Comparison of ENCODE assay signal across 13 cellular contexts in the genomic region with DNA sequence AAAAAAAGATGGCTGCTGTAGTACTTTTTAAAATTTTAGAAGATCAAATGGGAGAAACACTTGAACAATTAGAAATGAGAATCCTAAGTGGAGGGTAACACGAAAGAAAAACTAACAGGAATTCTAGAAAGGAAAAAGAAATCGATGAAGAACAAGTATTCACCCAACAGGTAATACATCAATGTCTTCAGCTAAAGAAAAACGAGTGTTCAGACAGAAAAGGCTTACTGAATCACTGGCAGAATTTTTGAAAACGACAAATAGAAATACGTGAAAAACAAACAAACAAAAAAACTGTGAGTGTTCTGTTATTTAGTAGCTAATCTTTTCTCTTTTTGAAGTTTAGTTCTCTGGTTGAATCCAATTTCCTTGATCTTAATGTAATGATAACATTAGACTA. TPM values are rescaled to one million over a fixed set of nuclear protein-coding genes. Genes with fewer than 3 reads are reported as not detected.
A peak's percentile ranks its signal among the peaks of the same experiment; 100 is the strongest.
DNase-seq lines count a peak whose midpoint lies in the region; ATAC-seq and TF ChIP-seq lines count a peak whose summit lies in the region.
"Had no signal": no experiment of that assay in that cellular context is flagged by ENCODE, and none has a peak within 500 bp of the region (broad histone marks: within the 10 kb centered on the region; RNA-seq: fewer than 3 reads in every experiment).

No MANE protein-coding gene starts in this region.

- H3K4me3 Mint-ChIP-seq in activated CD8-positive, alpha-beta T cell treated with anti-CD3 and anti-CD28 coated beads, Interleukin-2, amount 10 ng/mL, durations not matched to agents 7 days and 5 days: peak overlapping the region; percentile 61
- H3K4me3 Mint-ChIP-seq in natural killer cell treated with Interleukin-12 subunit alpha and Interleukin-12 subunit beta and Interleukin-15 and Interleukin-18, amount 100 ng/mL, for 72 hours: peak overlapping the region; percentile 89

- no peak overlapping the region for H3K27ac ChIP-seq in DOHH2 (ENCODE audit: low read depth, low read length)
- H3K27ac ChIP-seq in HUES6 (ENCODE audit: low read depth, low read length): no peak overlapping the region
- no peak overlapping the region for H3K27ac ChIP-seq in ovary

- H3K4me1 ChIP-seq in DOHH2 (ENCODE audit: control insufficient read depth, low read length) (peaks cover 58% of the 10 kb centered on the region), HUES6 (ENCODE audit: control insufficient read depth, insufficient read depth, low read length) (peaks cover 28% of the 10 kb centered on the region), ovary (ENCODE audit: insufficient read depth) (peaks cover 4% of the 10 kb centered on the region)

- POLR2A ChIA-PET in activated CD8-positive, alpha-beta T cell treated with anti-CD3 and anti-CD28 coated beads, Interleukin-2, amount 10 ng/mL, durations not matched to agents 7 days and 5 days (lab: Charles Lee): no interaction called here

- H3K36me3 ChIP-seq in DOHH2 (ENCODE audit: control insufficient read depth, low read length) (peaks cover 63% of the 10 kb centered on the region), HUES6 (ENCODE audit: control insufficient read depth, insufficient read depth, low read length) (peaks cover 54% of the 10 kb centered on the region), ovary (no peaks in the 10 kb centered on the region)

- intact Hi-C loops in ovary (cut with DNase I) (loop anchor here in 1 of 4 donors (5.0 kb wide), 1 partner anchor 433 kb away; no protein-coding TSS in a partner anchor), posterior cingulate gyrus (cut with DNase I) (no loop called here)

- DNase-seq in activated CD8-positive, alpha-beta T cell treated with anti-CD3 and anti-CD28 coated beads, Interleukin-2, amount 10 ng/mL, durations not matched to agents 7 days and 5 days: no peak
- DNase-seq in natural killer cell treated with Interleukin-12 subunit alpha and Interleukin-12 subunit beta and Interleukin-15 and Interleukin-18, amount 100 ng/mL, for 72 hours (ENCODE audit: low spot score): no peak
- DNase-seq in ovary (no peak), SK-N-DZ (ENCODE audit: low spot score) (no peak), posterior cingulate gyrus (no peak)
- DNase-seq: activated naive CD4-positive, alpha-beta T cell treated with anti-CD3 and anti-CD28 coated beads, Interleukin-2, amount 50 U/mL, for 16 hours; effector CD8-positive, alpha-beta T cell; NCI-H1092; NCI-H526 treated with DMSO at 0.1 percent for 48 hours; stimulated activated CD4-positive, alpha-beta T cell treated with anti-CD3 and anti-CD28 coated beads, Interleukin-15, amount 100 ng/mL, for 24 hours; stimulated activated naive CD4-positive, alpha-beta T cell treated with Interleukin-2 at 50 U/mL for 16 hours had no signal

- WGBS in ovary, 3 donors: 57 to 61% (median 59%) methylated on average over 5 of the region's 5 CpGs

- H3F3A ChIP-seq in DOHH2 (ENCODE audit: control insufficient read depth, insufficient read depth): peaks cover 4% of the 10 kb centered on the region

- no peaks in the 10 kb centered on the region for H3K27me3 Mint-ChIP-seq in activated CD8-positive, alpha-beta T cell treated with anti-CD3 and anti-CD28 coated beads, Interleukin-2, amount 10 ng/mL, durations not matched to agents 7 days and 5 days (ENCODE audit: low read depth)
- H3K27me3 Mint-ChIP-seq in natural killer cell treated with Interleukin-12 subunit alpha and Interleukin-12 subunit beta and Interleukin-15 and Interleukin-18, amount 100 ng/mL, for 72 hours: no peaks in the 10 kb centered on the region

- H3K36me3 Mint-ChIP-seq in activated CD8-positive, alpha-beta T cell treated with anti-CD3 and anti-CD28 coated beads, Interleukin-2, amount 10 ng/mL, durations not matched to agents 7 days and 5 days (ENCODE audit: low read depth): peaks cover 60% of the 10 kb centered on the region
- peaks cover 12% of the 10 kb centered on the region for H3K36me3 Mint-ChIP-seq in natural killer cell treated with Interleukin-12 subunit alpha and Interleukin-12 subunit beta and Interleukin-15 and Interleukin-18, amount 100 ng/mL, for 72 hours

- CTCF ChIA-PET in activated CD8-positive, alpha-beta T cell treated with anti-CD3 and anti-CD28 coated beads, Interleukin-2, amount 10 ng/mL, durations not matched to agents 7 days and 5 days (lab: Charles Lee): interaction anchor here (1.6 kb wide), 1 partner anchor 8 kb away, joined by 6 read pairs; no protein-coding TSS in a partner anchor

- no peak overlapping the region for H3K9ac ChIP-seq in HUES6 (ENCODE audit: low read length)

- no peaks in the 10 kb centered on the region for H3K9me2 ChIP-seq in DOHH2 (replicated peaks; ENCODE audit: control insufficient read depth, low read length)

- no peaks in the 10 kb centered on the region for H3K9me3 Mint-ChIP-seq in activated CD8-positive, alpha-beta T cell treated with anti-CD3 and anti-CD28 coated beads, Interleukin-2, amount 10 ng/mL, durations not matched to agents 7 days and 5 days (ENCODE audit: insufficient read depth)
- no peaks in the 10 kb centered on the region for H3K9me3 Mint-ChIP-seq in natural killer cell treated with Interleukin-12 subunit alpha and Interleukin-12 subunit beta and Interleukin-15 and Interleukin-18, amount 100 ng/mL, for 72 hours

- H3K4me2 ChIP-seq in DOHH2 (ENCODE audit: low read length): peak overlapping the region; percentile 89

- H3K27me3 ChIP-seq in DOHH2 (ENCODE audit: control insufficient read depth, low read length): no peaks in the 10 kb centered on the region
- H3K27me3 ChIP-seq in HUES6 (ENCODE audit: control insufficient read depth, insufficient read depth, low read length): no peaks in the 10 kb centered on the region
- H3K27me3 ChIP-seq in ovary: no peaks in the 10 kb centered on the region

- H3K27ac Mint-ChIP-seq in activated CD8-positive, alpha-beta T cell treated with anti-CD3 and anti-CD28 coated beads, Interleukin-2, amount 10 ng/mL, durations not matched to agents 7 days and 5 days: peak overlapping the region; percentile 63
- peak overlapping the region; percentile 24 to 59 for H3K27ac Mint-ChIP-seq in natural killer cell treated with Interleukin-12 subunit alpha and Interleukin-12 subunit beta and Interleukin-15 and Interleukin-18, amount 100 ng/mL, for 72 hours

- no peak for ATAC-seq in activated CD8-positive, alpha-beta T cell treated with anti-CD3 and anti-CD28 coated beads, Interleukin-2, amount 10 ng/mL, durations not matched to agents 7 days and 5 days
- no peak for ATAC-seq in natural killer cell treated with Interleukin-12 subunit alpha and Interleukin-12 subunit beta and Interleukin-15 and Interleukin-18, amount 100 ng/mL, for 72 hours

- no peak for TF ChIP-seq POLR2A in ovary (IDR thresholded peaks at IDR 0.05)

- no peak for TF ChIP-seq EP300 in ovary (IDR thresholded peaks at IDR 0.05)

- peak overlapping the region; percentile 82 for H3K4me3 ChIP-seq in DOHH2 (ENCODE audit: low read length)
- H3K4me3 ChIP-seq in HUES6 (ENCODE audit: low read depth, low read length): peak overlapping the region; percentile 87
- H3K4me3 ChIP-seq in ovary: no peak overlapping the region

- peaks cover 86% of the 10 kb centered on the region for H3K79me2 ChIP-seq in DOHH2 (ENCODE audit: control insufficient read depth, low read length)

- peaks cover 14% of the 10 kb centered on the region for H4K20me1 ChIP-seq in DOHH2 (ENCODE audit: control insufficient read depth, insufficient read depth, low read depth, low read length)

- H3K9me3 ChIP-seq in DOHH2 (ENCODE audit: control insufficient read depth, insufficient read depth, low read length) (no peaks in the 10 kb centered on the region), HUES6 (ENCODE audit: control insufficient read depth, insufficient read depth, low read depth, low read length) (no peaks in the 10 kb centered on the region), ovary (no peaks in the 10 kb centered on the region)

- no peak for TF ChIP-seq CTCF in DOHH2 (IDR thresholded peaks at IDR 0.05; ENCODE audit: low read depth, low read length, poor library complexity, severe bottlenecking)
- TF ChIP-seq CTCF in ovary (IDR thresholded peaks at IDR 0.05): no peak

- H3K4me1 Mint-ChIP-seq in activated CD8-positive, alpha-beta T cell treated with anti-CD3 and anti-CD28 coated beads, Interleukin-2, amount 10 ng/mL, durations not matched to agents 7 days and 5 days (ENCODE audit: low read depth): peaks cover 59% of the 10 kb centered on the region
- peaks cover 25 to 39% of the 10 kb centered on the region in 2 donors for H3K4me1 Mint-ChIP-seq in natural killer cell treated with Interleukin-12 subunit alpha and Interleukin-12 subunit beta and Interleukin-15 and Interleukin-18, amount 100 ng/mL, for 72 hours (ENCODE audit: low read depth in 2 of 2)

RNA-seq across cellular contexts. Expression of a gene that starts 1.8 kb away (rescaled TPM):
- 10 to 100 TPM; 68.4 to 68.5 TPM for total RNA-seq in activated CD8-positive, alpha-beta T cell treated with anti-CD3 and anti-CD28 coated beads, Interleukin-2, amount 10 ng/mL, durations not matched to agents 7 days and 5 days
- total RNA-seq in natural killer cell treated with Interleukin-12 subunit alpha and Interleukin-12 subunit beta and Interleukin-15 and Interleukin-18, amount 100 ng/mL, for 72 hours: 10 to 100 TPM; 37.8 to 43.6 TPM
- total RNA-seq in ovary: 1 to 10 TPM in 6 of 7 donors, under 1 TPM in 1; 0.95 to 5.2 (median 1.9) TPM
- 1 to 10 TPM; 3.8 to 4.0 TPM for polyA plus RNA-seq in ovary
- 237 and 307 TPM in 2 replicates for polyA plus RNA-seq in SK-N-DZ (2014; cell fraction: cytosol; rRNA removed)
- polyA plus RNA-seq in SK-N-DZ (2014; cell fraction: nucleus; rRNA removed): 118 and 239 TPM in 2 replicates

Comparison
In these comparisons a context has a peak if more than half of its experiments do, and no peak if none do; other contexts are left out.
1. RNA of a gene that starts 1.8 kb away (total RNA-seq): 68.4 to 68.5 TPM in activated CD8-positive, alpha-beta T cell treated with anti-CD3 and anti-CD28 coated beads, Interleukin-2, amount 10 ng/mL, durations not matched to agents 7 days and 5 days and 37.8 to 43.6 TPM in natural killer cell treated with Interleukin-12 subunit alpha and Interleukin-12 subunit beta and Interleukin-15 and Interleukin-18, amount 100 ng/mL, for 72 hours; 0.95 to 5.2 TPM in ovary; every median in the first group is over 4 times any median in the second.